8 cellular contexts compared by ENCODE assay signal in the genomic region with DNA sequence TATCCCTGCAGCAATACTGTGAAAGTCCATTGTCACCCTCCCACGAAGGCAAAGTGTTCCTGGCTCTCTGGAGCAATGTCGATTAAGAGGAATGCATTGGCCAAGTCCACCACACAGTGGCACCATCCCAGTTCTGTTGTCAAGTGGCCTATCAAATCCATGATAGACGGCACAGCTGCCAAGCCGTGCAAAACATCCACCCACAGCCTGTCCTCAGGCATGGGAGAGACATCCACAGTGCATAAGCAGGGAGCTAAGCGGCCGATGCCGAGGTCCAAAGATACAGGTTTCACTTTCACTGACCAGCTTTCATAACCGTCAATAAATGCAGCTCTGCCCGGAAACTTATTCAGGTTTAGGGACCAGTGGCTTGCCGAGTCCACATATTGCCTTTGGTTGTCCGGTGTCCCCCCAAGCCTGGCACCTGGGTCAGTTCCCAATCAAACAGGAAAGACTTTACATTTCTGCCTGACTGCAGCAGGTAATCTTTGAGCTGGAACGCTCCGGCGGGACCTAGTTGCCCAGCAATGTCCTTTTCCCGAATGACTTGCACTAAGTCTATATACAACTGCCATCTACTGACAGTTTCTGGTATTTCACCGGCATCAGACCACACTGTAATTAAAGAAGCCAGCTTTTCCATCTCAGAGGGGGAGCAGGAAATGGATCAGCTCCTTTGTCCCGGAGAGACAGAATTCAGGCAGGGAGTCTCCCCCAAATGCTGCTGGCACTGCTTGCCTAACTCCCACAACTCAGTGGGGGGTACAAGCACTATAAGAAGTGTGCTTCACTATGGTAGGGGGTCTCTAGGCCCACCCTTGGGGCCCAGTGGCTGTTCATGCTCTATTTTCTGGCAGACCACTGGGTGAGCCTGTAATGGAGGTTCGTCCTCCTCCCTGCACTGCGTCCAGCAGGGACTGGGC. TPM values are rescaled to one million over a fixed set of nuclear protein-coding genes. Genes with fewer than 3 reads are reported as not detected.
A peak's percentile ranks its signal among the peaks of the same experiment; 100 is the strongest.
DNase-seq lines count a peak whose midpoint lies in the region; ATAC-seq and TF ChIP-seq lines count a peak whose summit lies in the region.

No MANE protein-coding gene starts in this region.

- H3K36me3 Mint-ChIP-seq in GM23338 (ENCODE audit: low read depth) (peaks cover 37% of the 10 kb centered on the region), glutamatergic neuron (ENCODE audit: unreplicated experiment) (no peaks in the 10 kb centered on the region)

- H3K27me3 ChIP-seq in GM23338 (ENCODE audit: insufficient read depth) (no peaks in the 10 kb centered on the region), upper lobe of right lung (no peaks in the 10 kb centered on the region)

- H3K4me3 Mint-ChIP-seq in GM23338 (peak overlapping the region; percentile 71), glutamatergic neuron (ENCODE audit: unreplicated experiment) (peak overlapping the region; percentile 73)

- H3K27ac ChIP-seq in GM23338 (ENCODE audit: low read depth) = peak overlapping the region; percentile 33; the same call in 1 of the 2 replicates
- peak overlapping the region; percentile 88 for H3K27ac ChIP-seq in upper lobe of right lung

- H3K36me3 ChIP-seq in GM23338 (ENCODE audit: insufficient read depth) (no peaks in the 10 kb centered on the region), upper lobe of right lung (no peaks in the 10 kb centered on the region)

- H2AFZ ChIP-seq in GM23338 = no peak overlapping the region

- H4K20me1 ChIP-seq in GM23338 (replicated peaks; ENCODE audit: insufficient read depth) = peaks cover 8% of the 10 kb centered on the region

- peaks cover 8% of the 10 kb centered on the region; the same call in 1 of the 2 replicates for H3K4me1 ChIP-seq in GM23338 (ENCODE audit: insufficient read depth)
- H3K4me1 ChIP-seq in upper lobe of right lung = peaks cover 28% of the 10 kb centered on the region

- intact Hi-C loops in upper lobe of right lung (cut with DNase I) = loop anchor here (10.0 kb wide), 2 partner anchors 101 to 221 kb away; a partner anchor contains a TSS

- no peaks in the 10 kb centered on the region for H3K9me2 ChIP-seq in GM23338 (ENCODE audit: insufficient read depth)

- no peaks in the 10 kb centered on the region for H3K9me3 ChIP-seq in upper lobe of right lung

- peak overlapping the region; percentile 33 for H3K4me3 ChIP-seq in GM23338
- peak overlapping the region; percentile 69 for H3K4me3 ChIP-seq in upper lobe of right lung

- H3K4me1 Mint-ChIP-seq in GM23338 (peaks cover 18% of the 10 kb centered on the region), glutamatergic neuron (ENCODE audit: low read depth, unreplicated experiment) (peaks cover 9% of the 10 kb centered on the region)

- peaks cover 41% of the 10 kb centered on the region for H3K79me2 ChIP-seq in GM23338 (replicated peaks; ENCODE audit: insufficient read depth)

- TF ChIP-seq CTCF in GM23338 (conservative IDR thresholded peaks at IDR 0.05; ENCODE audit: low read depth in 2 of 2) (peak; percentile 74 to 80), glutamatergic neuron (IDR thresholded peaks at IDR 0.05; ENCODE audit: partially characterized antibody, unreplicated experiment) (peak; percentile 90), upper lobe of right lung (IDR thresholded peaks at IDR 0.05) (peak; percentile 83)

- H3F3A ChIP-seq in GM23338 (replicated peaks; ENCODE audit: low read depth) = no peaks in the 10 kb centered on the region

- H3K27me3 Mint-ChIP-seq in GM23338 (ENCODE audit: insufficient read depth, low read depth, poor library complexity) (peaks cover 8% of the 10 kb centered on the region), glutamatergic neuron (ENCODE audit: unreplicated experiment) (no peaks in the 10 kb centered on the region)

- ATAC-seq in GM23338 = peak; percentile 92
- peak; percentile 91 for ATAC-seq in upper lobe of right lung

- DNase-seq in DMS153 (lab: John Stamatoyannopoulos, UW) (peak; percentile 88), GM23338 (ENCODE audit: low spot score) (peak; percentile 96), NCI-H1092 (lab: John Stamatoyannopoulos, UW) (peak; percentile 59), SKM-1 (lab: John Stamatoyannopoulos, UW; ENCODE audit: unreplicated experiment) (peak; percentile 68), glutamatergic neuron (peak; percentile 66), nucleus accumbens (lab: John Stamatoyannopoulos, UW) (peak in 53 of 56 donors; percentile 10 to 81 (median 56)), upper lobe of right lung (peak; percentile 84)
- DNase-seq in activated naive CD8-positive, alpha-beta T cell treated with anti-CD3 and anti-CD28 coated beads, Interleukin-2, amount 50 U/mL, for 16 hours (ENCODE audit: low read depth, low spot score) = peak; percentile 40

- H3K4me2 ChIP-seq in GM23338 = peak overlapping the region; percentile 70

- H3K27ac Mint-ChIP-seq in GM23338 (peak overlapping the region; percentile 97), glutamatergic neuron (ENCODE audit: unreplicated experiment) (peak overlapping the region; percentile 52)

- H3K9me3 Mint-ChIP-seq in GM23338 = peaks cover 20% of the 10 kb centered on the region; the same call in 2 of the 3 replicates
- H3K9me3 Mint-ChIP-seq in glutamatergic neuron (ENCODE audit: unreplicated experiment) = peaks cover 1% of the 10 kb centered on the region

TF ChIP-seq in GM23338, 12 proteins besides CTCF, POLR2A, EP300 and RAD21 (continues in another document):
- no peak for TF ChIP-seq POLR2AphosphoS5 (IDR thresholded peaks at IDR 0.05; ENCODE audit: low read depth)
- no peak for TF ChIP-seq JUNB (IDR thresholded peaks at IDR 0.05; ENCODE audit: unreplicated experiment)
- TF ChIP-seq STAT1 (IDR thresholded peaks at IDR 0.05; ENCODE audit: unreplicated experiment) = no peak
- TF ChIP-seq, protein P1, sequence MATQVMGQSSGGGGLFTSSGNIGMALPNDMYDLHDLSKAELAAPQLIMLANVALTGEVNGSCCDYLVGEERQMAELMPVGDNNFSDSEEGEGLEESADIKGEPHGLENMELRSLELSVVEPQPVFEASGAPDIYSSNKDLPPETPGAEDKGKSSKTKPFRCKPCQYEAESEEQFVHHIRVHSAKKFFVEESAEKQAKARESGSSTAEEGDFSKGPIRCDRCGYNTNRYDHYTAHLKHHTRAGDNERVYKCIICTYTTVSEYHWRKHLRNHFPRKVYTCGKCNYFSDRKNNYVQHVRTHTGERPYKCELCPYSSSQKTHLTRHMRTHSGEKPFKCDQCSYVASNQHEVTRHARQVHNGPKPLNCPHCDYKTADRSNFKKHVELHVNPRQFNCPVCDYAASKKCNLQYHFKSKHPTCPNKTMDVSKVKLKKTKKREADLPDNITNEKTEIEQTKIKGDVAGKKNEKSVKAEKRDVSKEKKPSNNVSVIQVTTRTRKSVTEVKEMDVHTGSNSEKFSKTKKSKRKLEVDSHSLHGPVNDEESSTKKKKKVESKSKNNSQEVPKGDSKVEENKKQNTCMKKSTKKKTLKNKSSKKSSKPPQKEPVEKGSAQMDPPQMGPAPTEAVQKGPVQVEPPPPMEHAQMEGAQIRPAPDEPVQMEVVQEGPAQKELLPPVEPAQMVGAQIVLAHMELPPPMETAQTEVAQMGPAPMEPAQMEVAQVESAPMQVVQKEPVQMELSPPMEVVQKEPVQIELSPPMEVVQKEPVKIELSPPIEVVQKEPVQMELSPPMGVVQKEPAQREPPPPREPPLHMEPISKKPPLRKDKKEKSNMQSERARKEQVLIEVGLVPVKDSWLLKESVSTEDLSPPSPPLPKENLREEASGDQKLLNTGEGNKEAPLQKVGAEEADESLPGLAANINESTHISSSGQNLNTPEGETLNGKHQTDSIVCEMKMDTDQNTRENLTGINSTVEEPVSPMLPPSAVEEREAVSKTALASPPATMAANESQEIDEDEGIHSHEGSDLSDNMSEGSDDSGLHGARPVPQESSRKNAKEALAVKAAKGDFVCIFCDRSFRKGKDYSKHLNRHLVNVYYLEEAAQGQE (IDR thresholded peaks at IDR 0.05; ENCODE audit: unreplicated experiment) = no peak
- TF ChIP-seq EZH2 (IDR thresholded peaks at IDR 0.05; ENCODE audit: low read depth, unreplicated experiment) = no peak
- no peak for TF ChIP-seq ZNF114 (CRISPR knock-in tag; IDR thresholded peaks at IDR 0.05)
- TF ChIP-seq ZNF331 (CRISPR knock-in tag; IDR thresholded peaks at IDR 0.05; ENCODE audit: low read depth) = no peak
- TF ChIP-seq, protein P2, sequence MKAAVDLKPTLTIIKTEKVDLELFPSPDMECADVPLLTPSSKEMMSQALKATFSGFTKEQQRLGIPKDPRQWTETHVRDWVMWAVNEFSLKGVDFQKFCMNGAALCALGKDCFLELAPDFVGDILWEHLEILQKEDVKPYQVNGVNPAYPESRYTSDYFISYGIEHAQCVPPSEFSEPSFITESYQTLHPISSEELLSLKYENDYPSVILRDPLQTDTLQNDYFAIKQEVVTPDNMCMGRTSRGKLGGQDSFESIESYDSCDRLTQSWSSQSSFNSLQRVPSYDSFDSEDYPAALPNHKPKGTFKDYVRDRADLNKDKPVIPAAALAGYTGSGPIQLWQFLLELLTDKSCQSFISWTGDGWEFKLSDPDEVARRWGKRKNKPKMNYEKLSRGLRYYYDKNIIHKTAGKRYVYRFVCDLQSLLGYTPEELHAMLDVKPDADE (IDR thresholded peaks at IDR 0.05) = no peak

RNA-seq across cellular contexts. Expression of a gene that starts 6.3 kb away (rescaled TPM):
- total RNA-seq in GM23338 (2014; rRNA removed; shearing (Covaris generic)) = 4.3 and 7.6 TPM in 2 replicates
- polyA plus RNA-seq in GM23338 (2016; fragmentation: Nextera tagmentation; extraction: Ambion mirVana) = 2.8 and 3.0 TPM in 2 replicates
- total RNA-seq in glutamatergic neuron (ENCODE audit: unreplicated experiment) = 16.0 TPM
- total RNA-seq in upper lobe of right lung = 7.3 TPM

RNA-seq across cellular contexts. Expression of a gene that starts 20.1 kb away (rescaled TPM):
- total RNA-seq in GM23338 (2014; rRNA removed; shearing (Covaris generic)) = 4.7 and 12.1 TPM in 2 replicates
- 2.8 and 3.1 TPM in 2 replicates for polyA plus RNA-seq in GM23338 (2016; fragmentation: Nextera tagmentation; extraction: Ambion mirVana)
- total RNA-seq in glutamatergic neuron (ENCODE audit: unreplicated experiment) = 6.9 TPM
- 28.5 TPM for total RNA-seq in upper lobe of right lung

RNA-seq across cellular contexts. Expression of a gene that starts 43.5 kb away (rescaled TPM):
- total RNA-seq in GM23338 (2014; rRNA removed; shearing (Covaris generic)) = 5.7 and 7.3 TPM in 2 replicates
- polyA plus RNA-seq in GM23338 (2016; fragmentation: Nextera tagmentation; extraction: Ambion mirVana) = 1.9 and 2.0 TPM in 2 replicates
- total RNA-seq in glutamatergic neuron (ENCODE audit: unreplicated experiment) (16.7 TPM), upper lobe of right lung (5.6 TPM)

Comparison
In these comparisons a context has a peak if more than half of its experiments do, and no peak if none do; other contexts are left out.
1. Peak in every context shown above with its lines: DNase-seq, ATAC-seq, H3K4me3 ChIP-seq and H3K27ac ChIP-seq.
2. DNase-seq: peak in every context shown above with its lines; median percentile 96 in GM23338; 88 in DMS153; 84 in upper lobe of right lung; 68 in SKM-1; 66 in glutamatergic neuron; 59 in NCI-H1092; 56 in nucleus accumbens; 40 in activated naive CD8-positive, alpha-beta T cell treated with anti-CD3 and anti-CD28 coated beads, Interleukin-2, amount 50 U/mL, for 16 hours.